ENCODE assay signal across 23 cellular contexts in genomic region chr2:101901241-101901640, GRCh38.
"Had no signal": no experiment of that assay in that cellular context is flagged by ENCODE, and none has a peak within 500 bp of the region (broad histone marks: within the 10 kb centered on the region; RNA-seq: fewer than 3 reads in every experiment).

No MANE protein-coding gene starts in this region.

- DNase-seq: activated CD4-positive, alpha-beta T cell treated with anti-CD3 and anti-CD28 coated beads for 48 hours; activated CD4-positive, alpha-beta T cell treated with anti-CD3 and anti-CD28 coated beads, Interleukin-2, amount 50 U/mL, for 4 hours; activated CD8-positive, alpha-beta memory T cell treated with anti-CD3 and anti-CD28 coated beads for 24 hours; activated effector memory CD4-positive, alpha-beta T cell treated with anti-CD3 and anti-CD28 coated beads, Interleukin-2, amount 50 U/mL, for 16 hours; activated naive CD4-positive, alpha-beta T cell treated with anti-CD3 and anti-CD28 coated beads, Interleukin-2, amount 10 ng/mL, durations not matched to agents 7 days and 5 days; activated naive CD8-positive, alpha-beta T cell treated with anti-CD3 and anti-CD28 coated beads for 36 hours; brain microvascular endothelial cell; KG1; NCI-H1048; NCI-H146; NCI-H187 treated with DMSO at 0.1 percent for 48 hours; NCI-H2081 treated with DMSO at 0.1 percent for 48 hours; NCI-H524; NCI-H774; Peyer's patch; Right ventricle myocardium superior; SJCRH30; SK-N-SH; T-helper 1 cell; WERI-Rb-1 had no signal

- H3K4me3 ChIP-seq: cardiac muscle cell, Peyer's patch, SJCRH30 had no signal

- H3K9ac ChIP-seq: SK-N-SH had no signal

- H3K4me3 Mint-ChIP-seq: activated naive CD4-positive, alpha-beta T cell treated with anti-CD3 and anti-CD28 coated beads, Interleukin-2, amount 10 ng/mL, durations not matched to agents 7 days and 5 days; activated naive CD8-positive, alpha-beta T cell treated with anti-CD3 and anti-CD28 coated beads for 36 hours; activated T-helper 1 cell treated with anti-CD3 and anti-CD28 coated beads, Interleukin-12 subunit alpha, Interleukin-12 subunit beta, Interleukin-2, Interleukin-4 antibody, amounts not matched to agents 30 ng/mL and 10 ng/mL and 1 ng/mL, durations not matched to agents 14 hours and 24 hours and 36 hours had no signal

- H3K4me1 ChIP-seq: Peyer's patch, SJCRH30 had no signal

- H3K9me3 ChIP-seq: SJCRH30, SK-N-SH had no signal

- H3K36me3 ChIP-seq: cardiac muscle cell, Peyer's patch, SJCRH30, WERI-Rb-1 had no signal

- H3K4me2 ChIP-seq: SK-N-SH had no signal

- H3K27me3 ChIP-seq: brain microvascular endothelial cell, cardiac muscle cell, Peyer's patch, SJCRH30 had no signal

- H3K27ac ChIP-seq: brain microvascular endothelial cell, cardiac muscle cell, Peyer's patch, RWPE1, SJCRH30, WERI-Rb-1 had no signal

- H3K27ac Mint-ChIP-seq: activated naive CD4-positive, alpha-beta T cell treated with anti-CD3 and anti-CD28 coated beads, Interleukin-2, amount 10 ng/mL, durations not matched to agents 7 days and 5 days; activated naive CD8-positive, alpha-beta T cell treated with anti-CD3 and anti-CD28 coated beads for 36 hours; activated T-helper 1 cell treated with anti-CD3 and anti-CD28 coated beads, Interleukin-12 subunit alpha, Interleukin-12 subunit beta, Interleukin-2, Interleukin-4 antibody, amounts not matched to agents 30 ng/mL and 10 ng/mL and 1 ng/mL, durations not matched to agents 14 hours and 24 hours and 36 hours had no signal
